14 cellular contexts compared by ENCODE assay signal in the genomic region with DNA sequence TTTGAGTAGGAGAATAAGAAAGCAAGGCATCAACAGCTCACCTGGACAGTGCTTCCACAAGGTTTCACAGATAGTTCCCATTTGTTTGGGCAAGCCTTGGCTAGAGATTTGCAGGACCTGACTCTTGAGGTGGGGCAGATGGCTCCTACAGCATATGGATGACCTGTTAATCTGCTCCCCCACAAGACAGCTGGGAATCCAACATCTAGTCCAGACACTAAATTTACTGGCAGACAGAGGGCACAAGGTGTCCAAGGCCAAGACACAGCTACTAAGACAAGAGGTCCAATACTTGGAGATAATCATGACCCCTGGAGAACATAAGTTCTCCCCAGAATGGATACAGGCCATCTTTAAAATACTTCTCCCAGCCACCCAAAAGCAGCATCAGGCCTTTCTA. TPM values are rescaled to one million over a fixed set of nuclear protein-coding genes. Genes with fewer than 3 reads are reported as not detected.
"Had no signal": no experiment of that assay in that cellular context is flagged by ENCODE, and none has a peak within 500 bp of the region (broad histone marks: within the 10 kb centered on the region; RNA-seq: fewer than 3 reads in every experiment).

No MANE protein-coding gene starts in this region.

RNA-seq across cellular contexts. Expression of gene XCR1, which starts 23.6 kb away (rescaled TPM):
- total RNA-seq: activated B cell treated with CpG ODN at 0.5 μM for 24 hours; activated CD8-positive, alpha-beta memory T cell treated with anti-CD3 and anti-CD28 coated beads for 36 hours; activated CD8-positive, alpha-beta T cell treated with anti-CD3 and anti-CD28 coated beads for 36 hours; activated naive CD4-positive, alpha-beta T cell treated with anti-CD3 and anti-CD28 coated beads for 36 hours; activated naive CD4-positive, alpha-beta T cell treated with anti-CD3 and anti-CD28 coated beads, Interleukin-2, amount 50 U/mL, for 72 hours; activated naive CD8-positive, alpha-beta T cell treated with anti-CD3 and anti-CD28 coated beads for 36 hours; activated T-cell treated with anti-CD3 and anti-CD28 coated beads, Interleukin-2, amount 50 U/mL, for 4 hours; activated T-cell treated with anti-CD3 and anti-CD28 coated beads, Interleukin-2, amount 50 U/mL, for 72 hours; astrocyte; body of pancreas; cardiac muscle cell; chondrocyte; T-helper 2 cell treated with Interferon-gamma antibody and Interleukin-4, amounts not matched to agents 100 ng/mL and 5 ng/mL, for 36 hours had no signal
- polyA plus RNA-seq: aorta, cardiac muscle cell had no signal
